30 cellular contexts compared by ENCODE assay signal in the genomic region with DNA sequence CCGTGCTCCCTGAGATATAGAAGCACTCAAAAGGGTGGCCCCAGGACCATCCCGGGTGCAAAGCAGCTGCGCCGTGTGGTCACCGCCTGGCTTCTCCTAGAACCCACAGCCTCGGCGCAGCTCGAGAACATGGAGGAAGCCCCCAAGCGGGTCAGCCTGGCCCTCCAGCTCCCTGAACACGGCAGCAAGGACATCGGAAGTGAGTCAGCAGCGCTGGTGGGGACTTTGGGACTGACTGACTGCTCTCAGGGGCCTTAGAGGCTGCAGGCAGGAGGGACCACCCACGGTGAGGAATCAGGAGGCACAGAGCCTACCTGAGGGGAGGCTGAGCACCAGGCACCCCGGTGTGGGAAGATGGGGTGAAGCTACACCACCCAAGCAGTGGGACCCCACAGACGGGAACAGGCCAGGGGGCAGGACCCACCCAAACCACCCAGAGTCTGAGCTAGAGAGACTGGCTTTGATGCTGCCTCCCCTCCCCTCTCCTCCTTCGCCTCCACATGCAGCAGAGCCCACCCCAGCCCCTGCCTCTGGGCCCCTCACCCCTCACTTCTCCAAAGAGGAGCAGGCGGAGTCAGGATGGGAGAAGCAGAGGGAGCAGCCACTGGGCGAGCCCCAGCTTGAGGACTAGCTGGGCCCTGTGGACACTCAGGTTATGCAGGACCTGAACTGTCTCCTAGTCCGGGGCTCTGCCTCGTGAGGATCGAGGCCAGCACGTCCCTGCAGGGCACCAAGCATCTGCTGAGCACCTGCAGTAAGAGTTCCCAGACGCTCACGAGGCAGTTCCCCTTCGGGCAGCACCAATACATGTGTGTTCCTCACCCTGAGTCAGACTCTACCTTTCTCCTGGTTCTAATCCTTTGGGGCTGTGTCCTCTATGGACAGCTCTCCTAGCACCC. TPM values are rescaled to one million over a fixed set of nuclear protein-coding genes. Genes with fewer than 3 reads are reported as not detected.
DNase-seq lines count a peak whose midpoint lies in the region; ATAC-seq, FAIRE-seq and TF ChIP-seq lines count a peak whose summit lies in the region.
"Had no signal": no experiment of that assay in that cellular context is flagged by ENCODE, and none has a peak within 500 bp of the region (broad histone marks: within the 10 kb centered on the region; RNA-seq: fewer than 3 reads in every experiment).

No MANE protein-coding gene starts in this region.

- no peaks in the 10 kb centered on the region for H3F3A ChIP-seq in neural progenitor cell (ENCODE audit: low read depth)

- H3K4me2 ChIP-seq in neural progenitor cell = no peak overlapping the region

- peak in 1 of 2 donors; percentile 31 for ATAC-seq in activated naive CD4-positive, alpha-beta T cell treated with anti-CD3 and anti-CD28 coated beads, Interleukin-2, amount 50 U/mL, for 72 hours
- no peak for ATAC-seq in HG02885 (IDR thresholded peaks at IDR 0.05; ENCODE audit: poor library complexity, unreplicated experiment)
- ATAC-seq: heart left ventricle, Right ventricle myocardium inferior had no signal

- H3K27ac ChIP-seq in neural progenitor cell = no peak overlapping the region
- H3K27ac ChIP-seq: esophagus muscularis mucosa, heart left ventricle, thoracic aorta, uterus had no signal

- DNase-seq in activated naive CD4-positive, alpha-beta T cell treated with anti-CD3 and anti-CD28 coated beads, Interleukin-2, amount 50 U/mL, for 72 hours (ENCODE audit: low spot score in 2 of 2) = no peak
- DNase-seq in activated naive CD4-positive, alpha-beta T cell treated with anti-CD3 and anti-CD28 coated beads for 36 hours = no peak
- DNase-seq in bronchial epithelial cell (ENCODE audit: low read depth) (peak; percentile 17), neural progenitor cell (ENCODE audit: low spot score) (no peak), type B pancreatic cell (ENCODE audit: extremely low spot score, unreplicated experiment) (peak; percentile 68), progenitor cell of endocrine pancreas (ENCODE audit: low spot score, unreplicated experiment) (no peak), T1000 (lab: John Stamatoyannopoulos, UW) (no peak)
- DNase-seq: activated CD4-positive, alpha-beta T cell treated with anti-CD3 and anti-CD28 coated beads for 1 hour; activated gamma-delta T cell; caudate nucleus; CD4-positive, alpha-beta T cell; foreskin fibroblast; heart left ventricle; Kasumi-1; NCI-H1417; NCI-H2081 treated with DMSO at 0.1 percent for 48 hours; NCI-H2227 treated with DMSO at 0.1 percent for 48 hours; NCI-H69; nucleus accumbens; stimulated activated naive CD4-positive, alpha-beta T cell; T-helper 2 cell; uterus had no signal

- H3K36me3 Mint-ChIP-seq in activated naive CD4-positive, alpha-beta T cell treated with anti-CD3 and anti-CD28 coated beads, Interleukin-2, amount 50 U/mL, for 72 hours = no peaks in the 10 kb centered on the region
- peaks cover 2% of the 10 kb centered on the region for H3K36me3 Mint-ChIP-seq in activated naive CD4-positive, alpha-beta T cell treated with anti-CD3 and anti-CD28 coated beads for 36 hours (ENCODE audit: low read depth)
- peaks cover 2% of the 10 kb centered on the region for H3K36me3 Mint-ChIP-seq in neural progenitor cell
- peaks cover 10% of the 10 kb centered on the region for H3K36me3 Mint-ChIP-seq in type B pancreatic cell
- H3K36me3 Mint-ChIP-seq in progenitor cell of endocrine pancreas (ENCODE audit: insufficient read depth) = peaks cover 1% of the 10 kb centered on the region
- H3K36me3 Mint-ChIP-seq: mesothelial cell of epicardium had no signal

- TF ChIP-seq CTCF in bronchial epithelial cell (IDR thresholded peaks at IDR 0.05; ENCODE audit: insufficient read depth, low read length, severe bottlenecking) (no peak), neural progenitor cell (IDR thresholded peaks at IDR 0.05) (no peak), type B pancreatic cell (conservative IDR thresholded peaks at IDR 0.05) (no peak), progenitor cell of endocrine pancreas (IDR thresholded peaks at IDR 0.05; ENCODE audit: unreplicated experiment) (no peak)

- intact Hi-C loops in activated naive CD4-positive, alpha-beta T cell treated with anti-CD3 and anti-CD28 coated beads for 36 hours (cut with micrococcal nuclease) = loop anchor here (10.0 kb wide), 1 partner anchor 159 kb away; no protein-coding TSS in a partner anchor

- no peaks in the 10 kb centered on the region for H3K9me3 Mint-ChIP-seq in activated naive CD4-positive, alpha-beta T cell treated with anti-CD3 and anti-CD28 coated beads, Interleukin-2, amount 50 U/mL, for 72 hours
- H3K9me3 Mint-ChIP-seq in activated naive CD4-positive, alpha-beta T cell treated with anti-CD3 and anti-CD28 coated beads for 36 hours = no peaks in the 10 kb centered on the region
- H3K9me3 Mint-ChIP-seq in neural progenitor cell = no peaks in the 10 kb centered on the region
- no peaks in the 10 kb centered on the region for H3K9me3 Mint-ChIP-seq in type B pancreatic cell
- H3K9me3 Mint-ChIP-seq in progenitor cell of endocrine pancreas (ENCODE audit: low read depth) = no peaks in the 10 kb centered on the region
- H3K9me3 Mint-ChIP-seq: activated T-cell treated with anti-CD3 and anti-CD28 coated beads, Interleukin-2, amount 50 U/mL, for 24 hours; CD4-positive, alpha-beta T cell; dendritic cell treated with granulocyte-macrophage colony-stimulating factor and Interleukin-4, amounts not matched to agents 40 ng/mL and 50 ng/mL, for 4 days; mesothelial cell of epicardium had no signal

- H3K4me1 Mint-ChIP-seq in activated naive CD4-positive, alpha-beta T cell treated with anti-CD3 and anti-CD28 coated beads for 36 hours (ENCODE audit: low read depth) = peaks cover 5% of the 10 kb centered on the region
- H3K4me1 Mint-ChIP-seq in neural progenitor cell = peaks cover 5% of the 10 kb centered on the region
- peaks cover 7% of the 10 kb centered on the region for H3K4me1 Mint-ChIP-seq in type B pancreatic cell (ENCODE audit: unreplicated experiment)
- H3K4me1 Mint-ChIP-seq in progenitor cell of endocrine pancreas (ENCODE audit: low read depth) = no peaks in the 10 kb centered on the region
- H3K4me1 Mint-ChIP-seq: mesothelial cell of epicardium had no signal

- no peaks in the 10 kb centered on the region for H3K79me2 ChIP-seq in neural progenitor cell (ENCODE audit: low read depth)

- H3K36me3 ChIP-seq in bronchial epithelial cell (ENCODE audit: control insufficient read depth, insufficient read depth, low read length) = no peaks in the 10 kb centered on the region
- no peaks in the 10 kb centered on the region for H3K36me3 ChIP-seq in neural progenitor cell
- H3K36me3 ChIP-seq: uterus had no signal

- H3K9ac ChIP-seq in neural progenitor cell = no peak overlapping the region

- H3K4me3 Mint-ChIP-seq in activated naive CD4-positive, alpha-beta T cell treated with anti-CD3 and anti-CD28 coated beads for 36 hours = no peak overlapping the region
- H3K4me3 Mint-ChIP-seq in neural progenitor cell (no peak overlapping the region), type B pancreatic cell (no peak overlapping the region), progenitor cell of endocrine pancreas (ENCODE audit: low read depth) (no peak overlapping the region)
- H3K4me3 Mint-ChIP-seq: activated T-cell treated with anti-CD3 and anti-CD28 coated beads, Interleukin-2, amount 50 U/mL, for 24 hours; CD4-positive, alpha-beta T cell; dendritic cell treated with granulocyte-macrophage colony-stimulating factor and Interleukin-4, amounts not matched to agents 40 ng/mL and 50 ng/mL, for 4 days; mesothelial cell of epicardium had no signal

- H3K27me3 ChIP-seq in bronchial epithelial cell (ENCODE audit: control insufficient read depth, insufficient read depth, low read length) = no peaks in the 10 kb centered on the region
- no peaks in the 10 kb centered on the region for H3K27me3 ChIP-seq in neural progenitor cell
- H3K27me3 ChIP-seq: heart left ventricle, uterus had no signal

- H3K9me3 ChIP-seq in neural progenitor cell (ENCODE audit: low read depth) = no peaks in the 10 kb centered on the region
- H3K9me3 ChIP-seq: esophagus muscularis mucosa, heart left ventricle, thoracic aorta, uterus had no signal

- H2AFZ ChIP-seq in neural progenitor cell (replicated peaks) = no peak overlapping the region

- H3K27me3 Mint-ChIP-seq in activated naive CD4-positive, alpha-beta T cell treated with anti-CD3 and anti-CD28 coated beads for 36 hours (ENCODE audit: low read depth) = no peaks in the 10 kb centered on the region
- H3K27me3 Mint-ChIP-seq in neural progenitor cell (ENCODE audit: insufficient read depth, low read depth) (peaks cover 5% of the 10 kb centered on the region), type B pancreatic cell (no peaks in the 10 kb centered on the region), progenitor cell of endocrine pancreas (peaks cover 6% of the 10 kb centered on the region)
- H3K27me3 Mint-ChIP-seq: activated T-cell treated with anti-CD3 and anti-CD28 coated beads, Interleukin-2, amount 50 U/mL, for 24 hours; CD4-positive, alpha-beta T cell; dendritic cell treated with granulocyte-macrophage colony-stimulating factor and Interleukin-4, amounts not matched to agents 40 ng/mL and 50 ng/mL, for 4 days had no signal

- no peaks in the 10 kb centered on the region for H4K20me1 ChIP-seq in neural progenitor cell (ENCODE audit: low read depth)

- no peak overlapping the region for H3K4me3 ChIP-seq in bronchial epithelial cell (ENCODE audit: low read depth, low read length)
- no peak overlapping the region for H3K4me3 ChIP-seq in neural progenitor cell
- H3K4me3 ChIP-seq: esophagus muscularis mucosa, heart left ventricle, thoracic aorta, uterus had no signal

- CTCF ChIA-PET in activated naive CD4-positive, alpha-beta T cell treated with anti-CD3 and anti-CD28 coated beads for 36 hours (lab: Charles Lee) = no interaction called here

- H3K4me1 ChIP-seq in neural progenitor cell = no peaks in the 10 kb centered on the region
- H3K4me1 ChIP-seq: esophagus muscularis mucosa, heart left ventricle, uterus had no signal

- FAIRE-seq in bronchial epithelial cell (lab: Jason Lieb, UNC) = no peak
- FAIRE-seq: D721Med had no signal

- H3K27ac Mint-ChIP-seq in activated naive CD4-positive, alpha-beta T cell treated with anti-CD3 and anti-CD28 coated beads, Interleukin-2, amount 50 U/mL, for 72 hours = peak overlapping the region; percentile 48 to 82
- no peak overlapping the region for H3K27ac Mint-ChIP-seq in activated naive CD4-positive, alpha-beta T cell treated with anti-CD3 and anti-CD28 coated beads for 36 hours
- H3K27ac Mint-ChIP-seq in neural progenitor cell = peak overlapping the region; percentile 33
- H3K27ac Mint-ChIP-seq in type B pancreatic cell = no peak overlapping the region
- no peak overlapping the region for H3K27ac Mint-ChIP-seq in progenitor cell of endocrine pancreas
- H3K27ac Mint-ChIP-seq: activated T-cell treated with anti-CD3 and anti-CD28 coated beads, Interleukin-2, amount 50 U/mL, for 24 hours; CD4-positive, alpha-beta T cell; dendritic cell treated with granulocyte-macrophage colony-stimulating factor and Interleukin-4, amounts not matched to agents 40 ng/mL and 50 ng/mL, for 4 days; mesothelial cell of epicardium had no signal

RNA-seq across cellular contexts. Expression of gene MTERF4, which starts 28.7 kb away (rescaled TPM):
- 10 to 100 TPM; 37.8 to 47.1 TPM for total RNA-seq in activated naive CD4-positive, alpha-beta T cell treated with anti-CD3 and anti-CD28 coated beads, Interleukin-2, amount 50 U/mL, for 72 hours
- total RNA-seq in activated naive CD4-positive, alpha-beta T cell treated with anti-CD3 and anti-CD28 coated beads for 36 hours = 10 to 100 TPM; 35.0 to 38.6 TPM
- total RNA-seq in bronchial epithelial cell (35.5 and 35.7 TPM in 2 replicates), neural progenitor cell (ENCODE audit: low replicate concordance) (42.2 and 58.1 TPM in 2 replicates), type B pancreatic cell (ENCODE audit: low replicate concordance) (38.9 and 46.3 TPM in 2 replicates), progenitor cell of endocrine pancreas (57.2 and 63.0 TPM in 2 replicates)

Comparison
In these comparisons a context has a peak if more than half of its experiments do, and no peak if none do; other contexts are left out.
1. H3K27ac Mint-ChIP-seq: peak in activated naive CD4-positive, alpha-beta T cell treated with anti-CD3 and anti-CD28 coated beads, Interleukin-2, amount 50 U/mL, for 72 hours (2 of 2) and neural progenitor cell (single experiment); none in activated naive CD4-positive, alpha-beta T cell treated with anti-CD3 and anti-CD28 coated beads for 36 hours (single experiment), type B pancreatic cell (single experiment) and progenitor cell of endocrine pancreas (single experiment).
2. DNase-seq: peak in bronchial epithelial cell (single experiment) and type B pancreatic cell (single experiment); none in activated naive CD4-positive, alpha-beta T cell treated with anti-CD3 and anti-CD28 coated beads, Interleukin-2, amount 50 U/mL, for 72 hours (0 of 2), activated naive CD4-positive, alpha-beta T cell treated with anti-CD3 and anti-CD28 coated beads for 36 hours (single experiment), neural progenitor cell (single experiment), progenitor cell of endocrine pancreas (single experiment) and T1000 (single experiment).